28 cellular contexts compared by ENCODE assay signal in the genomic region with DNA sequence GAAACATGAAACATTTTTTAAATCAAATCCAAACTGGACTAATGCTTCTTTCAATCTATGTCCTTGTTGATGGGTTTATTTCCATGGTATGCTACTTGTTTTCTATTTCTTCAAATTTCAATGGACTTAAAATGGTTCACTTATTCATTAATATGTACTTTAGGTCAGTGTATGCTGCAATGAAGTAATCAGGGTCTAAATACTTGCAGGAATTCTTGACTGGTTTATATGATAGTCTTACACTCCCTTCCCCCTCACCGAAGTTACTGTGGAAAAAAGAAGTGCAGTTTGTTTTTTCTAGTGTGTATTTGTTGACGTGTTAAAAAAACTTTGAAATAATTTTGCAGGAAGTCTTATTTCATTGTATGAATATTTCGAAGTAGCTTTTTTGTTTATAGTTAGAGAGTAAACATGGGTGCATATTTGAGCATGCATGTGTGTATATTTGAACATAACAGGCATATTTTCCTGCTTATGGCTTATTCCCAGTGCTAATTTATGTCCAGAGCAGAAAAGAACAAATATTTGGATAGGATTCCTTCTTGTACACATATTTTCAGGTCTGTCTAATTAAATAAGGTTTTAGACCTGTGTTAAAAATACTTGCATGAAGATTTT.
"Had no signal": no experiment of that assay in that cellular context is flagged by ENCODE, and none has a peak within 500 bp of the region (broad histone marks: within the 10 kb centered on the region; RNA-seq: fewer than 3 reads in every experiment).

No MANE protein-coding gene starts in this region.

- H3K9me3 Mint-ChIP-seq: dendritic cell treated with granulocyte-macrophage colony-stimulating factor and Interleukin-4, amounts not matched to agents 40 ng/mL and 50 ng/mL, for 4 days; neural crest cell had no signal

- H3K4me1 ChIP-seq: colonic mucosa, foreskin keratinocyte had no signal

- H3K4me3 Mint-ChIP-seq: dendritic cell treated with granulocyte-macrophage colony-stimulating factor and Interleukin-4, amounts not matched to agents 40 ng/mL and 50 ng/mL, for 4 days; natural killer cell; neural crest cell; stimulated activated effector memory CD8-positive, alpha-beta T cell treated with anti-CD3 and anti-CD28 coated beads, Interleukin-12 subunit alpha, Interleukin-12 subunit beta, amount 100 ng/mL, for 72 hours had no signal

- FAIRE-seq: endothelial cell of umbilical vein, islet of Langerhans had no signal

- H2AFZ ChIP-seq: hepatocyte, parathyroid adenoma had no signal

- ATAC-seq: foreskin keratinocyte; gastroesophageal sphincter; heart left ventricle; left ventricle myocardium superior; lower lobe of right lung; natural killer cell; sciatic nerve; stimulated activated effector memory CD8-positive, alpha-beta T cell treated with anti-CD3 and anti-CD28 coated beads, Interleukin-12 subunit alpha, Interleukin-12 subunit beta, amount 100 ng/mL, for 72 hours had no signal

- H3K9me3 ChIP-seq: colonic mucosa, esophagus muscularis mucosa, gastroesophageal sphincter, heart left ventricle, lower lobe of right lung, neutrophil, right atrium auricular region, stomach, thyroid gland had no signal

- H3K36me3 Mint-ChIP-seq: natural killer cell; stimulated activated effector memory CD8-positive, alpha-beta T cell treated with anti-CD3 and anti-CD28 coated beads, Interleukin-12 subunit alpha, Interleukin-12 subunit beta, amount 100 ng/mL, for 72 hours had no signal

- H3K4me2 ChIP-seq: hepatocyte, smooth muscle cell had no signal

- H3K27ac Mint-ChIP-seq: dendritic cell treated with granulocyte-macrophage colony-stimulating factor and Interleukin-4, amounts not matched to agents 40 ng/mL and 50 ng/mL, for 4 days; natural killer cell; progenitor cell of endocrine pancreas; stimulated activated effector memory CD8-positive, alpha-beta T cell treated with anti-CD3 and anti-CD28 coated beads, Interleukin-12 subunit alpha, Interleukin-12 subunit beta, amount 100 ng/mL, for 72 hours had no signal

- H3K4me3 ChIP-seq: colonic mucosa, esophagus muscularis mucosa, gastroesophageal sphincter, heart left ventricle, hepatocyte, lower lobe of right lung, right atrium auricular region, smooth muscle cell, stomach, thyroid gland had no signal

- H3K4me1 Mint-ChIP-seq: natural killer cell; stimulated activated effector memory CD8-positive, alpha-beta T cell treated with anti-CD3 and anti-CD28 coated beads, Interleukin-12 subunit alpha, Interleukin-12 subunit beta, amount 100 ng/mL, for 72 hours had no signal

- H3K27me3 ChIP-seq: colonic mucosa, esophagus muscularis mucosa, gastroesophageal sphincter, heart left ventricle, hepatocyte, neutrophil, right atrium auricular region, stomach, thyroid gland had no signal

- H3K27ac ChIP-seq: colonic mucosa, esophagus muscularis mucosa, foreskin keratinocyte, gastroesophageal sphincter, heart left ventricle, hepatocyte, lower lobe of right lung, neutrophil, parathyroid adenoma, right atrium auricular region, stomach, thyroid gland had no signal

- H3K9ac ChIP-seq: parathyroid adenoma had no signal

- H3K27me3 Mint-ChIP-seq: dendritic cell treated with granulocyte-macrophage colony-stimulating factor and Interleukin-4, amounts not matched to agents 40 ng/mL and 50 ng/mL, for 4 days; progenitor cell of endocrine pancreas had no signal

- H3K36me3 ChIP-seq: colonic mucosa, gastroesophageal sphincter, neutrophil, thyroid gland had no signal

- DNase-seq: colonic mucosa; effector memory CD4-positive, alpha-beta T cell; foreskin keratinocyte; heart left ventricle; left cardiac atrium; left ventricle myocardium superior; lower lobe of right lung; natural killer cell; stimulated activated CD4-positive, alpha-beta T cell treated with anti-CD3 and anti-CD28 coated beads, Interleukin-12 subunit alpha, Interleukin-12 subunit beta, amount 100 ng/mL, for 4 hours; stimulated activated CD4-positive, alpha-beta T cell treated with anti-CD3 and anti-CD28 coated beads, Interleukin-1b, Interleukin-23, amount 100 ng/mL, for 48 hours; stimulated activated CD4-positive, alpha-beta T cell treated with anti-CD3 and anti-CD28 coated beads, Interleukin-4, amount 100 ng/mL, for 1 hour; stimulated activated naive CD4-positive, alpha-beta T cell treated with Interleukin-2 at 50 U/mL for 16 hours; stomach; thyroid gland had no signal
